Comparison of ENCODE assay signal across 2 cellular contexts in the genomic region with DNA sequence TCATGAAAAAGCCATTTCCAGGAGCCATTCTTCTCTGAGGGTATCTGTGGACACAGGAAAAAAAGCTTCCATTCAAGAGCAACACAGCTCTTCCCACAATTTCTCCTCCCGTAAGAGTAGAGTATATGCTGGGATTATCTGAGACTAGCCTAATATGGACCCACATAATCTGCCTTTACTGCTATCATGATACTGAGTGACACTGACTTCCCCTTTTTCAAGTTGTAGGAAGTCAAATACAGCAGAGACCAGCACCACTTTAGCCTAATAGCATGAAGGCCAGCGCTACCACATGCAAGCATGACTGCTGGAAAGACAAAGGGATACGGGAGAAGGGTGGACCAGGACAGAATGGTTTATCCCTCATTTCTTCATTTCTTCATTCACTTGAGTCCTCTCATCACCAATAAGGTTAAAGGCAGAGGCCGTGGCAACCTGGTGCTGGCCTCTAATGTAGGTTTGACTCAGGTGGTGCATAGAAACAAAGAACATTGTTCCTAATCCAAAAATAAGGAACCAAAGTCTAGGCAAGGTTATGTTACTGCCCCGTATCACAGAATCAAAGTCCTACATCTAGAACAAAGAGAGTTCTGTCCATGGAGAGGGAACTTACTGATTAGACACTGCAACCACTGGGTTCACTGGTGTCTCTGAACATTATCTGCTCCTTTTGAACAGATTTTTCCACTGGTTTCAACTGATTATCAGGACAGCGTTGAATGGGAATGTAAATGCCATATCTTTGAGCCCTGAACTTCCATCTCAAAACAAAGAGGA.
TF ChIP-seq lines count a peak whose summit lies in the region.

No MANE protein-coding gene starts in this region.

TF ChIP-seq in GM23338, 12 proteins besides CTCF, POLR2A, EP300 and RAD21:
- TF ChIP-seq ZNF114 (CRISPR knock-in tag; IDR thresholded peaks at IDR 0.05), result no peak
- TF ChIP-seq CREB1 (CRISPR knock-in tag; IDR thresholded peaks at IDR 0.05; ENCODE audit: low read depth), result no peak
- TF ChIP-seq, protein P1, sequence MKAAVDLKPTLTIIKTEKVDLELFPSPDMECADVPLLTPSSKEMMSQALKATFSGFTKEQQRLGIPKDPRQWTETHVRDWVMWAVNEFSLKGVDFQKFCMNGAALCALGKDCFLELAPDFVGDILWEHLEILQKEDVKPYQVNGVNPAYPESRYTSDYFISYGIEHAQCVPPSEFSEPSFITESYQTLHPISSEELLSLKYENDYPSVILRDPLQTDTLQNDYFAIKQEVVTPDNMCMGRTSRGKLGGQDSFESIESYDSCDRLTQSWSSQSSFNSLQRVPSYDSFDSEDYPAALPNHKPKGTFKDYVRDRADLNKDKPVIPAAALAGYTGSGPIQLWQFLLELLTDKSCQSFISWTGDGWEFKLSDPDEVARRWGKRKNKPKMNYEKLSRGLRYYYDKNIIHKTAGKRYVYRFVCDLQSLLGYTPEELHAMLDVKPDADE (IDR thresholded peaks at IDR 0.05), result no peak
- no peak for TF ChIP-seq JUNB (IDR thresholded peaks at IDR 0.05; ENCODE audit: unreplicated experiment)
- no peak for TF ChIP-seq EZH2 (IDR thresholded peaks at IDR 0.05; ENCODE audit: low read depth, unreplicated experiment)
- no peak for TF ChIP-seq NANOG (IDR thresholded peaks at IDR 0.05; ENCODE audit: borderline replicate concordance)
- no peak for TF ChIP-seq STAT1 (IDR thresholded peaks at IDR 0.05; ENCODE audit: unreplicated experiment)
- TF ChIP-seq ZNF331 (CRISPR knock-in tag; IDR thresholded peaks at IDR 0.05; ENCODE audit: low read depth), result no peak

TF ChIP-seq in H1, 55 proteins besides CTCF, POLR2A, EP300 and RAD21:
- TF ChIP-seq BCL11A (IDR thresholded peaks at IDR 0.05; ENCODE audit: low read depth in 2 of 2, low read length in 2 of 2), result no peak
- no peak for TF ChIP-seq NANOG (IDR thresholded peaks at IDR 0.05; ENCODE audit: insufficient read depth, low read depth, low read length, poor library complexity, severe bottlenecking)
- TF ChIP-seq POU5F1 (IDR thresholded peaks at IDR 0.05; ENCODE audit: low read depth, low read length), result no peak
- TF ChIP-seq SAP30 (IDR thresholded peaks at IDR 0.05; ENCODE audit: insufficient read depth, insufficient replicate concordance, low read length), result no peak
- TF ChIP-seq SIX5 (IDR thresholded peaks at IDR 0.05; ENCODE audit: low read depth, low read length), result no peak
- no peak for TF ChIP-seq CBX8 (IDR thresholded peaks at IDR 0.05; ENCODE audit: borderline replicate concordance, low read depth, low read length)
- TF ChIP-seq, protein P2, sequence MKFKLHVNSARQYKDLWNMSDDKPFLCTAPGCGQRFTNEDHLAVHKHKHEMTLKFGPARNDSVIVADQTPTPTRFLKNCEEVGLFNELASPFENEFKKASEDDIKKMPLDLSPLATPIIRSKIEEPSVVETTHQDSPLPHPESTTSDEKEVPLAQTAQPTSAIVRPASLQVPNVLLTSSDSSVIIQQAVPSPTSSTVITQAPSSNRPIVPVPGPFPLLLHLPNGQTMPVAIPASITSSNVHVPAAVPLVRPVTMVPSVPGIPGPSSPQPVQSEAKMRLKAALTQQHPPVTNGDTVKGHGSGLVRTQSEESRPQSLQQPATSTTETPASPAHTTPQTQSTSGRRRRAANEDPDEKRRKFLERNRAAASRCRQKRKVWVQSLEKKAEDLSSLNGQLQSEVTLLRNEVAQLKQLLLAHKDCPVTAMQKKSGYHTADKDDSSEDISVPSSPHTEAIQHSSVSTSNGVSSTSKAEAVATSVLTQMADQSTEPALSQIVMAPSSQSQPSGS (IDR thresholded peaks at IDR 0.05; ENCODE audit: low read length), result no peak
- no peak for TF ChIP-seq TAF1 (IDR thresholded peaks at IDR 0.05; ENCODE audit: low read depth, low read length)
- TF ChIP-seq GABPA (IDR thresholded peaks at IDR 0.05; ENCODE audit: borderline replicate concordance, insufficient read depth, low read length), result no peak
- no peak for TF ChIP-seq PHF8 (conservative IDR thresholded peaks at IDR 0.05; ENCODE audit: low read depth, low read length)
TF ChIP-seq in H1: peak in this region for 0.
